Comparison of ENCODE assay signal across 1 cellular context in genomic region chr1:23872421-23872820, GRCh38.
TF ChIP-seq lines count a peak whose summit lies in the region.

No MANE protein-coding gene starts in this region.

TF ChIP-seq in K562, 482 proteins besides CTCF, POLR2A, EP300 and RAD21 (continued from another document and continues in another):
- no peak for TF ChIP-seq MCM3 (IDR thresholded peaks at IDR 0.05)
- no peak for TF ChIP-seq POLR3A (IDR thresholded peaks at IDR 0.05; ENCODE audit: borderline replicate concordance, extremely low read depth, insufficient read depth, insufficient read length)
- TF ChIP-seq CBX8 (IDR thresholded peaks at IDR 0.05; ENCODE audit: borderline replicate concordance, extremely low read depth, low read depth, low read length, poor library complexity, severe bottlenecking), result no peak
- TF ChIP-seq HDAC1 (IDR thresholded peaks at IDR 0.05), result no peak
- TF ChIP-seq HMGN3 (IDR thresholded peaks at IDR 0.05; ENCODE audit: borderline replicate concordance, extremely low read depth, insufficient read length, low read depth, low read length), result no peak
- TF ChIP-seq RFX7 (CRISPR knock-in tag; IDR thresholded peaks at IDR 0.05), result no peak
- no peak for TF ChIP-seq KDM5B (IDR thresholded peaks at IDR 0.05; ENCODE audit: insufficient replicate concordance, low read depth, low read length)
- TF ChIP-seq, protein P1, sequence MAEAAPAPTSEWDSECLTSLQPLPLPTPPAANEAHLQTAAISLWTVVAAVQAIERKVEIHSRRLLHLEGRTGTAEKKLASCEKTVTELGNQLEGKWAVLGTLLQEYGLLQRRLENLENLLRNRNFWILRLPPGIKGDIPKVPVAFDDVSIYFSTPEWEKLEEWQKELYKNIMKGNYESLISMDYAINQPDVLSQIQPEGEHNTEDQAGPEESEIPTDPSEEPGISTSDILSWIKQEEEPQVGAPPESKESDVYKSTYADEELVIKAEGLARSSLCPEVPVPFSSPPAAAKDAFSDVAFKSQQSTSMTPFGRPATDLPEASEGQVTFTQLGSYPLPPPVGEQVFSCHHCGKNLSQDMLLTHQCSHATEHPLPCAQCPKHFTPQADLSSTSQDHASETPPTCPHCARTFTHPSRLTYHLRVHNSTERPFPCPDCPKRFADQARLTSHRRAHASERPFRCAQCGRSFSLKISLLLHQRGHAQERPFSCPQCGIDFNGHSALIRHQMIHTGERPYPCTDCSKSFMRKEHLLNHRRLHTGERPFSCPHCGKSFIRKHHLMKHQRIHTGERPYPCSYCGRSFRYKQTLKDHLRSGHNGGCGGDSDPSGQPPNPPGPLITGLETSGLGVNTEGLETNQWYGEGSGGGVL (CRISPR knock-in tag; IDR thresholded peaks at IDR 0.05), result no peak
- TF ChIP-seq DACH1 (IDR thresholded peaks at IDR 0.05; ENCODE audit: partially characterized antibody), result peak; percentile 56
- TF ChIP-seq ATF7 (IDR thresholded peaks at IDR 0.05), result 0 out of 2 replicates have a peak, but pooled peaks have one; percentile 11
- TF ChIP-seq, protein P2, sequence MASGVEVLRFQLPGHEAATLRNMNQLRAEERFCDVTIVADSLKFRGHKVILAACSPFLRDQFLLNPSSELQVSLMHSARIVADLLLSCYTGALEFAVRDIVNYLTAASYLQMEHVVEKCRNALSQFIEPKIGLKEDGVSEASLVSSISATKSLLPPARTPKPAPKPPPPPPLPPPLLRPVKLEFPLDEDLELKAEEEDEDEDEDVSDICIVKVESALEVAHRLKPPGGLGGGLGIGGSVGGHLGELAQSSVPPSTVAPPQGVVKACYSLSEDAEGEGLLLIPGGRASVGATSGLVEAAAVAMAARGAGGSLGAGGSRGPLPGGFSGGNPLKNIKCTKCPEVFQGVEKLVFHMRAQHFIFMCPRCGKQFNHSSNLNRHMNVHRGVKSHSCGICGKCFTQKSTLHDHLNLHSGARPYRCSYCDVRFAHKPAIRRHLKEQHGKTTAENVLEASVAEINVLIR (CRISPR knock-in tag; IDR thresholded peaks at IDR 0.05), result no peak
- TF ChIP-seq SMARCA4 (IDR thresholded peaks at IDR 0.05), result peak; percentile 75
- no peak for TF ChIP-seq RHOXF2B (CRISPR knock-in tag; conservative IDR thresholded peaks at IDR 0.05)
- TF ChIP-seq SAFB (IDR thresholded peaks at IDR 0.05; ENCODE audit: borderline replicate concordance, low read depth, low read length), result no peak
- TF ChIP-seq DIDO1 (tag; IDR thresholded peaks at IDR 0.05; ENCODE audit: low read depth), result no peak
- TF ChIP-seq AFF1 (IDR thresholded peaks at IDR 0.05; ENCODE audit: low read depth in 1 of 2, partially characterized antibody in 2 of 2), result no peak
- no peak for TF ChIP-seq ELF2 (CRISPR knock-in tag; IDR thresholded peaks at IDR 0.05)
- no peak for TF ChIP-seq SLC30A9 (CRISPR knock-in tag; IDR thresholded peaks at IDR 0.05)
- TF ChIP-seq MAZ (CRISPR knock-in tag; conservative IDR thresholded peaks at IDR 0.05 in 1 of 2, IDR thresholded peaks at IDR 0.05 in 1 of 2), result no peak
- no peak for TF ChIP-seq ZNF589 (CRISPR knock-in tag; IDR thresholded peaks at IDR 0.05; ENCODE audit: low read depth)
- no peak for TF ChIP-seq NR2C1 (IDR thresholded peaks at IDR 0.05)
- TF ChIP-seq NR2C1 (tag; IDR thresholded peaks at IDR 0.05), result peak; percentile 36; the same call in 1 of the 2 replicates
- TF ChIP-seq, protein P3, sequence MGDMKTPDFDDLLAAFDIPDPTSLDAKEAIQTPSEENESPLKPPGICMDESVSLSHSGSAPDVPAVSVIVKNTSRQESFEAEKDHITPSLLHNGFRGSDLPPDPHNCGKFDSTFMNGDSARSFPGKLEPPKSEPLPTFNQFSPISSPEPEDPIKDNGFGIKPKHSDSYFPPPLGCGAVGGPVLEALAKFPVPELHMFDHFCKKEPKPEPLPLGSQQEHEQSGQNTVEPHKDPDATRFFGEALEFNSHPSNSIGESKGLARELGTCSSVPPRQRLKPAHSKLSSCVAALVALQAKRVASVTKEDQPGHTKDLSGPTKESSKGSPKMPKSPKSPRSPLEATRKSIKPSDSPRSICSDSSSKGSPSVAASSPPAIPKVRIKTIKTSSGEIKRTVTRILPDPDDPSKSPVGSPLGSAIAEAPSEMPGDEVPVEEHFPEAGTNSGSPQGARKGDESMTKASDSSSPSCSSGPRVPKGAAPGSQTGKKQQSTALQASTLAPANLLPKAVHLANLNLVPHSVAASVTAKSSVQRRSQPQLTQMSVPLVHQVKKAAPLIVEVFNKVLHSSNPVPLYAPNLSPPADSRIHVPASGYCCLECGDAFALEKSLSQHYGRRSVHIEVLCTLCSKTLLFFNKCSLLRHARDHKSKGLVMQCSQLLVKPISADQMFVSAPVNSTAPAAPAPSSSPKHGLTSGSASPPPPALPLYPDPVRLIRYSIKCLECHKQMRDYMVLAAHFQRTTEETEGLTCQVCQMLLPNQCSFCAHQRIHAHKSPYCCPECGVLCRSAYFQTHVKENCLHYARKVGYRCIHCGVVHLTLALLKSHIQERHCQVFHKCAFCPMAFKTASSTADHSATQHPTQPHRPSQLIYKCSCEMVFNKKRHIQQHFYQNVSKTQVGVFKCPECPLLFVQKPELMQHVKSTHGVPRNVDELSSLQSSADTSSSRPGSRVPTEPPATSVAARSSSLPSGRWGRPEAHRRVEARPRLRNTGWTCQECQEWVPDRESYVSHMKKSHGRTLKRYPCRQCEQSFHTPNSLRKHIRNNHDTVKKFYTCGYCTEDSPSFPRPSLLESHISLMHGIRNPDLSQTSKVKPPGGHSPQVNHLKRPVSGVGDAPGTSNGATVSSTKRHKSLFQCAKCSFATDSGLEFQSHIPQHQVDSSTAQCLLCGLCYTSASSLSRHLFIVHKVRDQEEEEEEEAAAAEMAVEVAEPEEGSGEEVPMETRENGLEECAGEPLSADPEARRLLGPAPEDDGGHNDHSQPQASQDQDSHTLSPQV (IDR thresholded peaks at IDR 0.05), result no peak
- no peak for TF ChIP-seq CBX1 (IDR thresholded peaks at IDR 0.05; ENCODE audit: low read depth)
- TF ChIP-seq TEAD1 (CRISPR knock-in tag; IDR thresholded peaks at IDR 0.05), result no peak
- no peak for TF ChIP-seq PTTG1 (tag; IDR thresholded peaks at IDR 0.05; ENCODE audit: low read depth)
- no peak for TF ChIP-seq ZSCAN29 (IDR thresholded peaks at IDR 0.05)
- no peak for TF ChIP-seq ZNF184 (CRISPR knock-in tag; IDR thresholded peaks at IDR 0.05)
- peak; percentile 34; the same call in 1 of the 2 replicates for TF ChIP-seq MAFK (IDR thresholded peaks at IDR 0.05; ENCODE audit: low read length)
- TF ChIP-seq, protein P4, sequence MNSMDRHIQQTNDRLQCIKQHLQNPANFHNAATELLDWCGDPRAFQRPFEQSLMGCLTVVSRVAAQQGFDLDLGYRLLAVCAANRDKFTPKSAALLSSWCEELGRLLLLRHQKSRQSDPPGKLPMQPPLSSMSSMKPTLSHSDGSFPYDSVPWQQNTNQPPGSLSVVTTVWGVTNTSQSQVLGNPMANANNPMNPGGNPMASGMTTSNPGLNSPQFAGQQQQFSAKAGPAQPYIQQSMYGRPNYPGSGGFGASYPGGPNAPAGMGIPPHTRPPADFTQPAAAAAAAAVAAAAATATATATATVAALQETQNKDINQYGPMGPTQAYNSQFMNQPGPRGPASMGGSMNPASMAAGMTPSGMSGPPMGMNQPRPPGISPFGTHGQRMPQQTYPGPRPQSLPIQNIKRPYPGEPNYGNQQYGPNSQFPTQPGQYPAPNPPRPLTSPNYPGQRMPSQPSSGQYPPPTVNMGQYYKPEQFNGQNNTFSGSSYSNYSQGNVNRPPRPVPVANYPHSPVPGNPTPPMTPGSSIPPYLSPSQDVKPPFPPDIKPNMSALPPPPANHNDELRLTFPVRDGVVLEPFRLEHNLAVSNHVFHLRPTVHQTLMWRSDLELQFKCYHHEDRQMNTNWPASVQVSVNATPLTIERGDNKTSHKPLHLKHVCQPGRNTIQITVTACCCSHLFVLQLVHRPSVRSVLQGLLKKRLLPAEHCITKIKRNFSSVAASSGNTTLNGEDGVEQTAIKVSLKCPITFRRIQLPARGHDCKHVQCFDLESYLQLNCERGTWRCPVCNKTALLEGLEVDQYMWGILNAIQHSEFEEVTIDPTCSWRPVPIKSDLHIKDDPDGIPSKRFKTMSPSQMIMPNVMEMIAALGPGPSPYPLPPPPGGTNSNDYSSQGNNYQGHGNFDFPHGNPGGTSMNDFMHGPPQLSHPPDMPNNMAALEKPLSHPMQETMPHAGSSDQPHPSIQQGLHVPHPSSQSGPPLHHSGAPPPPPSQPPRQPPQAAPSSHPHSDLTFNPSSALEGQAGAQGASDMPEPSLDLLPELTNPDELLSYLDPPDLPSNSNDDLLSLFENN (IDR thresholded peaks at IDR 0.05; ENCODE audit: low read depth in 2 of 2, low read length in 2 of 2), result no peak
- TF ChIP-seq POLR2H (tag; IDR thresholded peaks at IDR 0.05; ENCODE audit: low read depth), result no peak
- TF ChIP-seq ZNF584 (CRISPR knock-in tag; IDR thresholded peaks at IDR 0.05; ENCODE audit: low read depth), result no peak
- peak; percentile 47; the same call in 1 of the 2 replicates for TF ChIP-seq LEF1 (IDR thresholded peaks at IDR 0.05)
- peak; percentile 88 for TF ChIP-seq NFE2 (IDR thresholded peaks at IDR 0.05; ENCODE audit: low read depth)
- TF ChIP-seq BMI1 (IDR thresholded peaks at IDR 0.05; ENCODE audit: low read length), result no peak
- TF ChIP-seq KDM4B (IDR thresholded peaks at IDR 0.05; ENCODE audit: borderline replicate concordance in 2 of 2, low read depth in 1 of 2), result no peak
- TF ChIP-seq, protein P5, sequence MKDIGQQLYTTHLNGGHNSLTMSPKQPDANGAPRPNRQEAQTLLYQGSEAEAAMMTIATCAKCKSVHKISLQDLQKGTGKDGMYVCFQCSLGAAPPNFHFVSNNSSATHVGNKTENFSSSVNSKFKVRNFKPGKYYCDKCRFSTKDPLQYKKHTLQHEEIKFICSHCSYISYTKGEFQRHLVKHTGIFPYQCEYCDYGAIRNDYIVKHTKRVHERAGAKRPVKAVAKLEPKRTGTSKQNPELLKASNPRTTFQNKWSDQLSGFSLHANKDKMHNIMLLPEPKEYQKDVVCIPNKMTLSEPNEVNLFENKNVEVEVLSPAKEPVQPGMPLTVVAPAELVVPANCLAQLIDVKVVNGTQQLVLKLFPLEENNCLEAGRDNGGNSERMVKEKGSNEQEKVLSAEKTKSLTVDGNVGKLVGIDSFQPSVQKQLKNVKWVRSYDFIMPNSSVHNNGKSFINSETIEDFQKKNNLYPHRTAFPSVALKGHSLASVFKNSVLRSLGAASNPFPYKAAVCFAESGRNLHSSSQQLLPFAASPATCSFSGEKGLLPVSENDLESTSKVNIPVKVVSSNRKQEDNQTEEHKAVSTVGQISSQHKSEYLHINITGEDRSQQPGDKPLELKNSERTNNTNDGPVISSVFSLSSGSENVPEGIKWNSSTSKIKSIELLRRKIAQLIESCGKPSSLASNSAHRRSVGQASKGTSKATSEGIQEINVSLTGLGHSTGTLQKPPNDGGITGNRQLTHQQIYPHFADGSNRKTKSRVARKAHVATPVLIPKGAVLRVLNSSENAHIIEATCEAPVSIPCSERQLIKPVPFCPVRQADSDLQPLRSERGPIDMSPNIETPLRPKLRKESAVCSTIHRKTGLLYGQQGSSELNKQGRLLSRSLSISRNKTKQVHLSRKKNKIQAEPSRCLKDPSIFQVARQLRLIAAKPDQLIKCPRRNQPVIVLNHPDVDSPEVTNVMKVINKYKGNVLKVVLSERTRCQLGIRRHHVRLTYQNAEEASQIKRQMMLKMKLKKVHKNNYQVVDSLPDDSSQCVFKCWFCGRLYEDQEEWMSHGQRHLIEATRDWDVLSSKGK (CRISPR knock-in tag; IDR thresholded peaks at IDR 0.05), result no peak
- TF ChIP-seq, protein P6, sequence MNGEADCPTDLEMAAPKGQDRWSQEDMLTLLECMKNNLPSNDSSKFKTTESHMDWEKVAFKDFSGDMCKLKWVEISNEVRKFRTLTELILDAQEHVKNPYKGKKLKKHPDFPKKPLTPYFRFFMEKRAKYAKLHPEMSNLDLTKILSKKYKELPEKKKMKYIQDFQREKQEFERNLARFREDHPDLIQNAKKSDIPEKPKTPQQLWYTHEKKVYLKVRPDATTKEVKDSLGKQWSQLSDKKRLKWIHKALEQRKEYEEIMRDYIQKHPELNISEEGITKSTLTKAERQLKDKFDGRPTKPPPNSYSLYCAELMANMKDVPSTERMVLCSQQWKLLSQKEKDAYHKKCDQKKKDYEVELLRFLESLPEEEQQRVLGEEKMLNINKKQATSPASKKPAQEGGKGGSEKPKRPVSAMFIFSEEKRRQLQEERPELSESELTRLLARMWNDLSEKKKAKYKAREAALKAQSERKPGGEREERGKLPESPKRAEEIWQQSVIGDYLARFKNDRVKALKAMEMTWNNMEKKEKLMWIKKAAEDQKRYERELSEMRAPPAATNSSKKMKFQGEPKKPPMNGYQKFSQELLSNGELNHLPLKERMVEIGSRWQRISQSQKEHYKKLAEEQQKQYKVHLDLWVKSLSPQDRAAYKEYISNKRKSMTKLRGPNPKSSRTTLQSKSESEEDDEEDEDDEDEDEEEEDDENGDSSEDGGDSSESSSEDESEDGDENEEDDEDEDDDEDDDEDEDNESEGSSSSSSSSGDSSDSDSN (IDR thresholded peaks at IDR 0.05; ENCODE audit: borderline replicate concordance in 1 of 2, low read depth in 2 of 2, low read length in 2 of 2), result no peak
- TF ChIP-seq ZNF316 (IDR thresholded peaks at IDR 0.05), result peak; percentile 77
- TF ChIP-seq MYC (IDR thresholded peaks at IDR 0.05; ENCODE audit: low read depth, low read length), result no peak
- no peak for TF ChIP-seq MYC (CRISPR knock-in tag; IDR thresholded peaks at IDR 0.05; ENCODE audit: borderline replicate concordance, low read depth)
